Comparison of ENCODE assay signal across 17 cellular contexts in the genomic region with DNA sequence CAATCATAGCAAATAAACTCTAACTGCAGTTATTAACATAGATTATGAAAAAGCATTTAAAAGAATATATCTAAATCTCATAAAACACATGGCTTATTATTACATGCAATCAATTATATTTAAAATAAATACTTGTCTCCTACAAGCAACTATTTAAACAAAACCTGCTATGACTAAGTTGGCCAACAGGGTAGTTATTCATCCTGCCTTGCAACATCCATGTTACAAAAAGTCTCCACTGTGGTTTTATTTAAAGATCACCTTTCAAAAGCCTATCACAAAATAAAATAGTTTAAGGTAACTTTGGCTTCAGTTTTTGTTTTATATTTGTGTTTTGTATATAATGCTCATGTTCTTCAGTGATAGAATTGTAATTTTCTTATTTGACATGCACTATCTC.
DNase-seq lines count a peak whose midpoint lies in the region; FAIRE-seq and TF ChIP-seq lines count a peak whose summit lies in the region.
"Had no signal": no experiment of that assay in that cellular context is flagged by ENCODE, and none has a peak within 500 bp of the region (broad histone marks: within the 10 kb centered on the region; RNA-seq: fewer than 3 reads in every experiment).

No MANE protein-coding gene starts in this region.

- no peaks in the 10 kb centered on the region for H3K36me3 ChIP-seq in astrocyte (ENCODE audit: insufficient read depth, low read length)
- no peaks in the 10 kb centered on the region for H3K36me3 ChIP-seq in fibroblast of lung (ENCODE audit: control insufficient read depth, insufficient read depth, low read length)
- no peaks in the 10 kb centered on the region for H3K36me3 ChIP-seq in hepatocyte (replicated peaks; ENCODE audit: insufficient read depth, low read depth)
- H3K36me3 ChIP-seq: SJCRH30 had no signal

- H4K20me1 ChIP-seq in astrocyte (ENCODE audit: insufficient read depth, low read length) (no peaks in the 10 kb centered on the region), fibroblast of lung (ENCODE audit: control insufficient read depth, extremely low read depth, insufficient read depth, low read length) (no peaks in the 10 kb centered on the region), hepatocyte (ENCODE audit: insufficient read depth, poor library complexity, severe bottlenecking) (no peaks in the 10 kb centered on the region)

- H3K27me3 Mint-ChIP-seq in astrocyte (ENCODE audit: low read depth, unreplicated experiment) (no peaks in the 10 kb centered on the region), type B pancreatic cell (peaks cover 9% of the 10 kb centered on the region)
- H3K27me3 Mint-ChIP-seq in activated T-helper 2 cell treated with anti-CD3 and anti-CD28 coated beads, Interferon-gamma antibody, Interleukin-2, Interleukin-4, amounts not matched to agents 10 μg/mL and 5 μg/mL and 100 μg/mL, durations not matched to agents 14 hours and 24 hours and 36 hours (ENCODE audit: low read depth), result no peaks in the 10 kb centered on the region
- H3K27me3 Mint-ChIP-seq: B cell; CD4-positive, CD25-positive, alpha-beta regulatory T cell had no signal

- H3K4me3 ChIP-seq in astrocyte (ENCODE audit: insufficient read depth, low read depth, low read length), result no peak overlapping the region
- no peak overlapping the region for H3K4me3 ChIP-seq in fibroblast of lung (replicated peaks in 1 of 4; ENCODE audit: control extremely low read depth in 1 of 4, insufficient read depth in 1 of 4, low read depth in 3 of 4, low read length in 4 of 4)
- no peak overlapping the region for H3K4me3 ChIP-seq in hepatocyte
- H3K4me3 ChIP-seq: SJCRH30 had no signal

- H3K79me2 ChIP-seq in astrocyte (ENCODE audit: insufficient read depth, low read length), result no peaks in the 10 kb centered on the region
- H3K79me2 ChIP-seq in fibroblast of lung (ENCODE audit: control insufficient read depth, insufficient read depth, low read length), result no peaks in the 10 kb centered on the region
- no peaks in the 10 kb centered on the region for H3K79me2 ChIP-seq in hepatocyte

- H3K9me3 ChIP-seq in astrocyte (ENCODE audit: insufficient read depth, low read depth, low read length) (no peaks in the 10 kb centered on the region), fibroblast of lung (ENCODE audit: control insufficient read depth, insufficient read depth, low read depth, low read length) (no peaks in the 10 kb centered on the region), hepatocyte (ENCODE audit: low read depth) (no peaks in the 10 kb centered on the region)
- H3K9me3 ChIP-seq: SJCRH30 had no signal

- H3K9me3 Mint-ChIP-seq in astrocyte (ENCODE audit: unreplicated experiment), result no peaks in the 10 kb centered on the region
- no peaks in the 10 kb centered on the region for H3K9me3 Mint-ChIP-seq in type B pancreatic cell
- H3K9me3 Mint-ChIP-seq in activated T-helper 2 cell treated with anti-CD3 and anti-CD28 coated beads, Interferon-gamma antibody, Interleukin-2, Interleukin-4, amounts not matched to agents 10 μg/mL and 5 μg/mL and 100 μg/mL, durations not matched to agents 14 hours and 24 hours and 36 hours, result no peaks in the 10 kb centered on the region

- DNase-seq in NCI-H69 (lab: John Stamatoyannopoulos, UW), result peak; percentile 89
- peak; percentile 37 for DNase-seq in astrocyte (ENCODE audit: low read depth)
- peak; percentile 44 to 53 for DNase-seq in fibroblast of lung (ENCODE audit: low read depth in 2 of 2)
- no peak for DNase-seq in type B pancreatic cell (ENCODE audit: extremely low spot score, unreplicated experiment)
- no peak for DNase-seq in activated T-helper 2 cell treated with anti-CD3 and anti-CD28 coated beads, Interferon-gamma antibody, Interleukin-2, Interleukin-4, amounts not matched to agents 10 μg/mL and 5 μg/mL and 100 μg/mL, durations not matched to agents 14 hours and 24 hours and 36 hours (ENCODE audit: low spot score)
- DNase-seq in hepatocyte (ENCODE audit: low spot score), result no peak
- DNase-seq in activated CD4-positive, alpha-beta T cell treated with anti-CD3 and anti-CD28 coated beads for 1 hour, result no peak
- DNase-seq: CD4-positive, CD25-positive, alpha-beta regulatory T cell; HFFc6; MM.1S; NCI-H1092 treated with DMSO at 0.1 percent for 48 hours; NCI-H187; NCI-H526 treated with DMSO at 0.1 percent for 48 hours; RPMI8226; SJCRH30 had no signal

- intact Hi-C loops in activated T-helper 2 cell treated with anti-CD3 and anti-CD28 coated beads, Interferon-gamma antibody, Interleukin-2, Interleukin-4, amounts not matched to agents 10 μg/mL and 5 μg/mL and 100 μg/mL, durations not matched to agents 14 hours and 24 hours and 36 hours (cut with micrococcal nuclease), result no loop called here

- H3K4me1 Mint-ChIP-seq in astrocyte (ENCODE audit: low read depth, unreplicated experiment) (peaks cover 2% of the 10 kb centered on the region), type B pancreatic cell (ENCODE audit: unreplicated experiment) (no peaks in the 10 kb centered on the region)
- H3K4me1 Mint-ChIP-seq in activated T-helper 2 cell treated with anti-CD3 and anti-CD28 coated beads, Interferon-gamma antibody, Interleukin-2, Interleukin-4, amounts not matched to agents 10 μg/mL and 5 μg/mL and 100 μg/mL, durations not matched to agents 14 hours and 24 hours and 36 hours (ENCODE audit: low read depth), result no peaks in the 10 kb centered on the region
- H3K4me1 Mint-ChIP-seq: B cell; CD4-positive, CD25-positive, alpha-beta regulatory T cell had no signal

- H3K4me3 Mint-ChIP-seq in astrocyte (ENCODE audit: unreplicated experiment) (no peak overlapping the region), type B pancreatic cell (no peak overlapping the region)
- H3K4me3 Mint-ChIP-seq in activated T-helper 2 cell treated with anti-CD3 and anti-CD28 coated beads, Interferon-gamma antibody, Interleukin-2, Interleukin-4, amounts not matched to agents 10 μg/mL and 5 μg/mL and 100 μg/mL, durations not matched to agents 14 hours and 24 hours and 36 hours (ENCODE audit: low read depth), result no peak overlapping the region
- H3K4me3 Mint-ChIP-seq: B cell; CD4-positive, CD25-positive, alpha-beta regulatory T cell; HFFc6 had no signal

- H3K27me3 ChIP-seq in astrocyte (ENCODE audit: insufficient read depth, low read length), result no peaks in the 10 kb centered on the region
- no peaks in the 10 kb centered on the region for H3K27me3 ChIP-seq in fibroblast of lung (ENCODE audit: control insufficient read depth, insufficient read depth, low read length)
- H3K27me3 ChIP-seq in hepatocyte, result no peaks in the 10 kb centered on the region
- H3K27me3 ChIP-seq: SJCRH30 had no signal

- no peaks in the 10 kb centered on the region for H3K9me2 ChIP-seq in hepatocyte (replicated peaks; ENCODE audit: insufficient read depth)

- FAIRE-seq in astrocyte (lab: Jason Lieb, UNC), result no peak
- FAIRE-seq: H54 had no signal

- TF ChIP-seq CTCF in astrocyte (IDR thresholded peaks at IDR 0.05; ENCODE audit: insufficient read depth, low read depth, low read length) (peak; percentile 8), fibroblast of lung (conservative IDR thresholded peaks at IDR 0.05 in 1 of 2, IDR thresholded peaks at IDR 0.05 in 1 of 2; ENCODE audit: low read depth in 1 of 2, low read length in 2 of 2) (no peak), type B pancreatic cell (conservative IDR thresholded peaks at IDR 0.05) (peak; percentile 26), hepatocyte (IDR thresholded peaks at IDR 0.05; ENCODE audit: poor library complexity) (no peak)

- no peak overlapping the region for H3K4me2 ChIP-seq in astrocyte (ENCODE audit: low read length)
- no peak overlapping the region for H3K4me2 ChIP-seq in fibroblast of lung (ENCODE audit: extremely low read depth, insufficient read depth, low read length)
- H3K4me2 ChIP-seq in hepatocyte, result no peak overlapping the region

- H3K4me1 ChIP-seq in astrocyte (ENCODE audit: insufficient read depth, low read length) (no peaks in the 10 kb centered on the region), fibroblast of lung (ENCODE audit: control insufficient read depth, extremely low read depth, insufficient read depth, low read length) (no peaks in the 10 kb centered on the region), hepatocyte (ENCODE audit: insufficient read depth) (no peaks in the 10 kb centered on the region)
- H3K4me1 ChIP-seq: SJCRH30 had no signal

- H3K36me3 Mint-ChIP-seq in astrocyte (ENCODE audit: low read depth, unreplicated experiment) (no peaks in the 10 kb centered on the region), type B pancreatic cell (no peaks in the 10 kb centered on the region)
- no peaks in the 10 kb centered on the region for H3K36me3 Mint-ChIP-seq in activated T-helper 2 cell treated with anti-CD3 and anti-CD28 coated beads, Interferon-gamma antibody, Interleukin-2, Interleukin-4, amounts not matched to agents 10 μg/mL and 5 μg/mL and 100 μg/mL, durations not matched to agents 14 hours and 24 hours and 36 hours (ENCODE audit: low read depth)
- H3K36me3 Mint-ChIP-seq: CD4-positive, CD25-positive, alpha-beta regulatory T cell had no signal

- H2AFZ ChIP-seq in astrocyte (ENCODE audit: low read depth, low read length), result no peak overlapping the region
- H2AFZ ChIP-seq in fibroblast of lung (ENCODE audit: low read length), result no peak overlapping the region
- no peak overlapping the region for H2AFZ ChIP-seq in hepatocyte

- H3K9ac ChIP-seq in astrocyte (ENCODE audit: low read length) (no peak overlapping the region), fibroblast of lung (ENCODE audit: insufficient read depth, low read length) (no peak overlapping the region)

- no peak overlapping the region for H3K27ac Mint-ChIP-seq in astrocyte (ENCODE audit: unreplicated experiment)
- no peak overlapping the region for H3K27ac Mint-ChIP-seq in type B pancreatic cell
- no peak overlapping the region for H3K27ac Mint-ChIP-seq in activated T-helper 2 cell treated with anti-CD3 and anti-CD28 coated beads, Interferon-gamma antibody, Interleukin-2, Interleukin-4, amounts not matched to agents 10 μg/mL and 5 μg/mL and 100 μg/mL, durations not matched to agents 14 hours and 24 hours and 36 hours
- H3K27ac Mint-ChIP-seq: B cell; CD4-positive, CD25-positive, alpha-beta regulatory T cell; HFFc6 had no signal

- no peak overlapping the region for H3K27ac ChIP-seq in astrocyte (ENCODE audit: low read depth, low read length)
- H3K27ac ChIP-seq in fibroblast of lung (ENCODE audit: insufficient read depth, low read length), result no peak overlapping the region
- no peak overlapping the region for H3K27ac ChIP-seq in hepatocyte
- H3K27ac ChIP-seq: SJCRH30 had no signal

Comparison
In these comparisons a context has a peak if more than half of its experiments do, and no peak if none do; other contexts are left out.
1. DNase-seq: peak in NCI-H69 (single experiment), astrocyte (single experiment) and fibroblast of lung (2 of 2); none in type B pancreatic cell (single experiment), activated T-helper 2 cell treated with anti-CD3 and anti-CD28 coated beads, Interferon-gamma antibody, Interleukin-2, Interleukin-4, amounts not matched to agents 10 μg/mL and 5 μg/mL and 100 μg/mL, durations not matched to agents 14 hours and 24 hours and 36 hours (single experiment), hepatocyte (single experiment) and activated CD4-positive, alpha-beta T cell treated with anti-CD3 and anti-CD28 coated beads for 1 hour (single experiment).
2. CTCF ChIP-seq: peak in astrocyte (single experiment) and type B pancreatic cell (single experiment); none in fibroblast of lung (0 of 2) and hepatocyte (single experiment).